10 cellular contexts compared by ENCODE assay signal in the genomic region with DNA sequence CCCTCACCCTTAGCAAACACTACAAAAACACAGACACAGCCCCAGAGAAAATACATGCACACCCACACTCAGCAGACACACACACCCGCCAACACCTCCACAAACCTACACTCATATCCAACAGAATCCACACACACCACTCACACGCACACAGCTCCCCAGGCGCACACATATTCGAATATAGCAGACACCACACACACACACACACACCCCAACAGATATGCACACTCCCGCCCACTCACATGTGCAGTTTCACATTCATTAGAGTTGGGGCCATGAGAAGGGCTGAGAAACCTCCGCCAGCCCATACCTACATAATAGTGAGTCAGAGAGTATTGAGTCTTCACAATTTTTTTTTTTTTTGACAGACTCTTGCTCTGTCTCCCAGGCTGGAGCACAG. TPM values are rescaled to one million over a fixed set of nuclear protein-coding genes. Genes with fewer than 3 reads are reported as not detected.
DNase-seq lines count a peak whose midpoint lies in the region; ATAC-seq and TF ChIP-seq lines count a peak whose summit lies in the region.
"Had no signal": no experiment of that assay in that cellular context is flagged by ENCODE, and none has a peak within 500 bp of the region (broad histone marks: within the 10 kb centered on the region; RNA-seq: fewer than 3 reads in every experiment).

No MANE protein-coding gene starts in this region.

- H3K4me1 Mint-ChIP-seq in natural killer cell treated with Interleukin-12 subunit alpha and Interleukin-12 subunit beta and Interleukin-15 and Interleukin-18, amount 100 ng/mL, for 72 hours (ENCODE audit: low read depth in 2 of 2) = peaks cover 25 to 29% of the 10 kb centered on the region in 2 donors
- peaks cover 7 to 26% of the 10 kb centered on the region in 2 donors for H3K4me1 Mint-ChIP-seq in natural killer cell
- H3K4me1 Mint-ChIP-seq in naive thymus-derived CD8-positive, alpha-beta T cell = peaks cover 8 to 17% (median 16%) of the 10 kb centered on the region in 4 donors

- TF ChIP-seq CTCF in natural killer cell (IDR thresholded peaks at IDR 0.05) (no peak), foreskin keratinocyte (conservative IDR thresholded peaks at IDR 0.05) (no peak), osteoblast (IDR thresholded peaks at IDR 0.05; ENCODE audit: extremely low read depth, low read depth, low read length) (no peak), upper lobe of left lung (IDR thresholded peaks at IDR 0.05) (no peak)

- no peaks in the 10 kb centered on the region for H3K79me2 ChIP-seq in osteoblast (ENCODE audit: insufficient read depth, low read length)

- TF ChIP-seq EP300 in upper lobe of left lung (IDR thresholded peaks at IDR 0.05) = no peak

- H4K20me1 ChIP-seq in osteoblast (ENCODE audit: insufficient read depth, low read length) = no peaks in the 10 kb centered on the region

- no peak for ATAC-seq in natural killer cell treated with Interleukin-12 subunit alpha and Interleukin-12 subunit beta and Interleukin-15 and Interleukin-18, amount 100 ng/mL, for 72 hours
- ATAC-seq in natural killer cell (no peak), foreskin keratinocyte (peak; percentile 21), upper lobe of left lung (ENCODE audit: low FRiP score in 2 of 2) (no peak)
- no peak for ATAC-seq in naive thymus-derived CD8-positive, alpha-beta T cell

- no peak for DNase-seq in natural killer cell treated with Interleukin-12 subunit alpha and Interleukin-12 subunit beta and Interleukin-15 and Interleukin-18, amount 100 ng/mL, for 72 hours (ENCODE audit: low spot score)
- DNase-seq in natural killer cell (no peak), foreskin keratinocyte (peak; percentile 18 to 42), NOMO-1 treated with dmso at 0.1 percent for 144 hours (lab: John Stamatoyannopoulos, UW; ENCODE audit: unreplicated experiment) (no peak), osteoblast (ENCODE audit: insufficient read length, low spot score, missing footprints) (no peak), upper lobe of left lung (no peak)
- DNase-seq in activated CD4-positive, alpha-beta T cell treated with anti-CD3 and anti-CD28 coated beads for 48 hours = peak; percentile 79
- no peak for DNase-seq in naive thymus-derived CD8-positive, alpha-beta T cell
- DNase-seq: NCI-H1092 treated with DMSO at 0.1 percent for 48 hours, SW 1271 had no signal

- H3K9me3 Mint-ChIP-seq in natural killer cell treated with Interleukin-12 subunit alpha and Interleukin-12 subunit beta and Interleukin-15 and Interleukin-18, amount 100 ng/mL, for 72 hours = no peaks in the 10 kb centered on the region
- no peaks in the 10 kb centered on the region for H3K9me3 Mint-ChIP-seq in natural killer cell
- no peaks in the 10 kb centered on the region for H3K9me3 Mint-ChIP-seq in naive thymus-derived CD8-positive, alpha-beta T cell

- H3K4me1 ChIP-seq in foreskin keratinocyte (peaks cover 4% of the 10 kb centered on the region), osteoblast (ENCODE audit: insufficient read depth, low read length) (peaks cover 19% of the 10 kb centered on the region), upper lobe of left lung (peaks cover 24 to 28% (median 27%) of the 10 kb centered on the region in 4 donors)

- H2AFZ ChIP-seq in osteoblast (ENCODE audit: low read length) = no peak overlapping the region

- peak overlapping the region in 1 of 2 donors; percentile 2 for H3K27ac Mint-ChIP-seq in natural killer cell treated with Interleukin-12 subunit alpha and Interleukin-12 subunit beta and Interleukin-15 and Interleukin-18, amount 100 ng/mL, for 72 hours
- H3K27ac Mint-ChIP-seq in natural killer cell = no peak overlapping the region
- peak overlapping the region in 1 of 10 donors; percentile 26 for H3K27ac Mint-ChIP-seq in naive thymus-derived CD8-positive, alpha-beta T cell

- intact Hi-C loops in natural killer cell (cut with micrococcal nuclease) = no loop called here

- H3K4me3 Mint-ChIP-seq in natural killer cell treated with Interleukin-12 subunit alpha and Interleukin-12 subunit beta and Interleukin-15 and Interleukin-18, amount 100 ng/mL, for 72 hours = peak overlapping the region; percentile 14
- H3K4me3 Mint-ChIP-seq in natural killer cell = no peak overlapping the region
- no peak overlapping the region for H3K4me3 Mint-ChIP-seq in naive thymus-derived CD8-positive, alpha-beta T cell

- peaks cover 44% of the 10 kb centered on the region for H3K27me3 ChIP-seq in foreskin keratinocyte
- peaks cover 13% of the 10 kb centered on the region for H3K27me3 ChIP-seq in osteoblast (ENCODE audit: insufficient read depth, low read length)
- H3K27me3 ChIP-seq in upper lobe of left lung = peaks cover 0 to 17% (median 5%) of the 10 kb centered on the region in 4 donors

- WGBS in upper lobe of left lung, 2 donors = 82 to 88% methylated on average over 6 of the region's 6 CpGs

- H3K9me3 ChIP-seq in osteoblast (ENCODE audit: low read depth, low read length) = no peaks in the 10 kb centered on the region
- no peaks in the 10 kb centered on the region for H3K9me3 ChIP-seq in upper lobe of left lung

- H3K27me3 Mint-ChIP-seq in natural killer cell treated with Interleukin-12 subunit alpha and Interleukin-12 subunit beta and Interleukin-15 and Interleukin-18, amount 100 ng/mL, for 72 hours = no peaks in the 10 kb centered on the region
- peaks cover 0 to 6% of the 10 kb centered on the region in 2 donors for H3K27me3 Mint-ChIP-seq in natural killer cell (ENCODE audit: low read depth in 2 of 2)
- peaks cover 7 to 45% (median 23%) of the 10 kb centered on the region in 5 donors for H3K27me3 Mint-ChIP-seq in naive thymus-derived CD8-positive, alpha-beta T cell

- no peak for TF ChIP-seq POLR2A in upper lobe of left lung (IDR thresholded peaks at IDR 0.05)

- H3K4me2 ChIP-seq in osteoblast (ENCODE audit: insufficient read depth, low read length) = no peak overlapping the region

- H3K27ac ChIP-seq in foreskin keratinocyte = no peak overlapping the region
- H3K27ac ChIP-seq in osteoblast (ENCODE audit: low read depth, low read length) = no peak overlapping the region
- no peak overlapping the region for H3K27ac ChIP-seq in upper lobe of left lung

- H3K36me3 Mint-ChIP-seq in natural killer cell treated with Interleukin-12 subunit alpha and Interleukin-12 subunit beta and Interleukin-15 and Interleukin-18, amount 100 ng/mL, for 72 hours = no peaks in the 10 kb centered on the region
- no peaks in the 10 kb centered on the region for H3K36me3 Mint-ChIP-seq in natural killer cell
- no peaks in the 10 kb centered on the region for H3K36me3 Mint-ChIP-seq in naive thymus-derived CD8-positive, alpha-beta T cell

- H3K36me3 ChIP-seq in osteoblast (ENCODE audit: insufficient read depth, low read length) = no peaks in the 10 kb centered on the region
- no peaks in the 10 kb centered on the region for H3K36me3 ChIP-seq in upper lobe of left lung

- H3K4me3 ChIP-seq in osteoblast (ENCODE audit: insufficient read depth, low read length) (no peak overlapping the region), upper lobe of left lung (no peak overlapping the region)

- POLR2A ChIA-PET in naive thymus-derived CD8-positive, alpha-beta T cell (lab: Charles Lee) = no interaction called here

RNA-seq across cellular contexts. Expression of a gene that starts 29.4 kb away (rescaled TPM):
- not detected for total RNA-seq in natural killer cell treated with Interleukin-12 subunit alpha and Interleukin-12 subunit beta and Interleukin-15 and Interleukin-18, amount 100 ng/mL, for 72 hours
- not detected for total RNA-seq in natural killer cell
- total RNA-seq in foreskin keratinocyte = not detected in 2 replicates
- not detected in 2 replicates for polyA plus RNA-seq in foreskin keratinocyte
- total RNA-seq in osteoblast = not detected in 2 replicates
- total RNA-seq in naive thymus-derived CD8-positive, alpha-beta T cell = not detected
- polyA plus RNA-seq in naive thymus-derived CD8-positive, alpha-beta T cell = not detected
- under 1 TPM in 3 of 6 donors, not detected in 3; 0.09 to 0.15 (median 0.10) TPM for total RNA-seq in upper lobe of left lung

RNA-seq across cellular contexts. Expression of a gene that starts 41.1 kb away (rescaled TPM):
- total RNA-seq in natural killer cell treated with Interleukin-12 subunit alpha and Interleukin-12 subunit beta and Interleukin-15 and Interleukin-18, amount 100 ng/mL, for 72 hours = 10 to 100 TPM; 27.2 to 47.1 TPM
- total RNA-seq in natural killer cell (10 to 100 TPM; 12.2 to 25.3 (median 12.2) TPM), foreskin keratinocyte (35.2 and 35.9 TPM in 2 replicates), osteoblast (16.5 and 17.4 TPM in 2 replicates), upper lobe of left lung (10 to 100 TPM; 18.1 to 58.8 (median 21.2) TPM)
- 31.6 and 34.4 TPM in 2 replicates for polyA plus RNA-seq in foreskin keratinocyte
- 10 to 100 TPM; 51.2 to 56.3 TPM for total RNA-seq in naive thymus-derived CD8-positive, alpha-beta T cell
- polyA plus RNA-seq in naive thymus-derived CD8-positive, alpha-beta T cell = 10 to 100 TPM; 22.7 to 28.3 (median 25.3) TPM

Comparison
In these comparisons a context has a peak if more than half of its experiments do, and no peak if none do; other contexts are left out.
1. DNase-seq: peak in activated CD4-positive, alpha-beta T cell treated with anti-CD3 and anti-CD28 coated beads for 48 hours (single experiment) and foreskin keratinocyte (2 of 2); none in natural killer cell treated with Interleukin-12 subunit alpha and Interleukin-12 subunit beta and Interleukin-15 and Interleukin-18, amount 100 ng/mL, for 72 hours (single experiment), natural killer cell (single experiment), NOMO-1 treated with dmso at 0.1 percent for 144 hours (single experiment), osteoblast (single experiment), naive thymus-derived CD8-positive, alpha-beta T cell (0 of 10) and upper lobe of left lung (0 of 2).